Comparison of ENCODE assay signal across 26 cellular contexts in genomic region chr1:41138549-41138948, GRCh38.
"Had no signal": no experiment of that assay in that cellular context is flagged by ENCODE, and none has a peak within 500 bp of the region (broad histone marks: within the 10 kb centered on the region; RNA-seq: fewer than 3 reads in every experiment).

No MANE protein-coding gene starts in this region.

- H3K27ac ChIP-seq: ascending aorta, breast epithelium, coronary artery, dorsolateral prefrontal cortex, esophagus muscularis mucosa, gastroesophageal sphincter had no signal

- H3K4me3 ChIP-seq: ascending aorta, breast epithelium, coronary artery, dorsolateral prefrontal cortex, esophagus muscularis mucosa, gastroesophageal sphincter had no signal

- H3K4me1 ChIP-seq: ascending aorta, breast epithelium, esophagus muscularis mucosa, gastroesophageal sphincter had no signal

- ATAC-seq: activated CD4-positive, alpha-beta T cell treated with anti-CD3 and anti-CD28 coated beads for 36 hours; activated CD8-positive, alpha-beta memory T cell treated with anti-CD3 and anti-CD28 coated beads, Interleukin-2, amount 10 ng/mL, durations not matched to agents 7 days and 5 days; activated CD8-positive, alpha-beta T cell treated with anti-CD3 and anti-CD28 coated beads, Interleukin-2, amount 10 ng/mL, durations not matched to agents 7 days and 5 days; activated naive CD4-positive, alpha-beta T cell treated with anti-CD3 and anti-CD28 coated beads, Interleukin-2, amount 50 U/mL, for 72 hours; gastroesophageal sphincter had no signal

- H3K27me3 ChIP-seq: ascending aorta, breast epithelium, dorsolateral prefrontal cortex, esophagus muscularis mucosa, gastroesophageal sphincter had no signal

- DNase-seq: activated CD4-positive, alpha-beta memory T cell treated with anti-CD3 and anti-CD28 coated beads for 36 hours; activated CD4-positive, alpha-beta T cell treated with anti-CD3 and anti-CD28 coated beads for 36 hours; activated CD4-positive, alpha-beta T cell treated with anti-CD3 and anti-CD28 coated beads, Interleukin-2, amount 10 ng/mL, durations not matched to agents 24 days and 14 days; activated CD4-positive, CD25-positive, alpha-beta regulatory T cell; activated CD4-positive, CD25-positive, alpha-beta regulatory T cell treated with anti-CD3 and anti-CD28 coated beads, Interleukin-2, amount 50 U/mL, for 72 hours; activated CD8-positive, alpha-beta memory T cell treated with anti-CD3 and anti-CD28 coated beads, Interleukin-2, amount 10 ng/mL, durations not matched to agents 7 days and 5 days; activated CD8-positive, alpha-beta memory T cell treated with anti-CD3 and anti-CD28 coated beads, Interleukin-2, amount 50 U/mL, for 4 hours; activated CD8-positive, alpha-beta T cell treated with anti-CD3 and anti-CD28 coated beads, Interleukin-2, amount 10 ng/mL, durations not matched to agents 7 days and 5 days; activated effector memory CD4-positive, alpha-beta T cell treated with anti-CD3 and anti-CD28 coated beads, Interleukin-2, amount 50 U/mL, for 16 hours; activated naive CD4-positive, alpha-beta T cell treated with anti-CD3 and anti-CD28 coated beads, Interleukin-2, amount 10 ng/mL, durations not matched to agents 7 days and 5 days; activated naive CD8-positive, alpha-beta T cell treated with anti-CD3 and anti-CD28 coated beads, Interleukin-2, amount 10 ng/mL, durations not matched to agents 7 days and 5 days; activated T-cell treated with anti-CD3 and anti-CD28 coated beads, Interleukin-2, amount 50 U/mL, for 1 hour; activated T-cell treated with anti-CD3 and anti-CD28 coated beads, Interleukin-2, amount 50 U/mL, for 48 hours; dorsolateral prefrontal cortex; effector memory CD4-positive, alpha-beta T cell; endodermal cell; erythroblast; foreskin melanocyte; hippocampal formation; T-helper 2 cell had no signal
